18 cellular contexts compared by ENCODE assay signal in genomic region chr18:24006731-24007308, GRCh38. TPM values are rescaled to one million over a fixed set of nuclear protein-coding genes. Genes with fewer than 3 reads are reported as not detected.
DNase-seq lines count a peak whose midpoint lies in the region; ATAC-seq and TF ChIP-seq lines count a peak whose summit lies in the region.
"Had no signal": no experiment of that assay in that cellular context is flagged by ENCODE, and none has a peak within 500 bp of the region (broad histone marks: within the 10 kb centered on the region; RNA-seq: fewer than 3 reads in every experiment).

No MANE protein-coding gene starts in this region.

- peaks cover 7% of the 10 kb centered on the region for H3K27me3 Mint-ChIP-seq in activated CD4-positive, alpha-beta T cell treated with anti-CD3 and anti-CD28 coated beads for 36 hours
- H3K27me3 Mint-ChIP-seq in activated CD4-positive, alpha-beta T cell treated with anti-CD3 and anti-CD28 coated beads, Interleukin-2, amount 10 ng/mL, durations not matched to agents 7 days and 5 days: no peaks in the 10 kb centered on the region

- CTCF ChIA-PET in activated CD4-positive, alpha-beta T cell treated with anti-CD3 and anti-CD28 coated beads for 36 hours (lab: Charles Lee): interaction anchor here (1.1 kb wide), 1 partner anchor 13 kb away, joined by 5 read pairs; no protein-coding TSS in a partner anchor
- CTCF ChIA-PET in activated CD4-positive, alpha-beta T cell treated with anti-CD3 and anti-CD28 coated beads, Interleukin-2, amount 10 ng/mL, durations not matched to agents 7 days and 5 days (lab: Charles Lee): interaction anchor here (1.3 kb wide), 1 partner anchor 55 kb away, joined by 3 read pairs; no protein-coding TSS in a partner anchor

- peaks cover 70% of the 10 kb centered on the region for H3K4me1 Mint-ChIP-seq in activated CD4-positive, alpha-beta T cell treated with anti-CD3 and anti-CD28 coated beads for 36 hours
- H3K4me1 Mint-ChIP-seq in activated CD4-positive, alpha-beta T cell treated with anti-CD3 and anti-CD28 coated beads, Interleukin-2, amount 10 ng/mL, durations not matched to agents 7 days and 5 days: peaks cover 69% of the 10 kb centered on the region
- peaks cover 66% of the 10 kb centered on the region for H3K4me1 Mint-ChIP-seq in stimulated activated effector memory CD8-positive, alpha-beta T cell treated with anti-CD3 and anti-CD28 coated beads, Interleukin-12 subunit alpha, Interleukin-12 subunit beta, amount 100 ng/mL, for 72 hours

- H3K4me3 ChIP-seq in epithelial cell of esophagus (ENCODE audit: low read length) (no peak overlapping the region), vagina (no peak overlapping the region)
- H3K4me3 ChIP-seq: PC-9 had no signal

- no peaks in the 10 kb centered on the region for H3K36me3 ChIP-seq in vagina

- H3K9me3 ChIP-seq in vagina: no peaks in the 10 kb centered on the region

- POLR2A ChIA-PET in activated CD4-positive, alpha-beta T cell treated with anti-CD3 and anti-CD28 coated beads for 36 hours (lab: Charles Lee): no interaction called here
- POLR2A ChIA-PET in activated CD4-positive, alpha-beta T cell treated with anti-CD3 and anti-CD28 coated beads, Interleukin-2, amount 10 ng/mL, durations not matched to agents 7 days and 5 days (lab: Charles Lee): interaction anchor here (0.6 kb wide), 1 partner anchor 179 kb away, joined by 3 read pairs; no protein-coding TSS in a partner anchor

- no peaks in the 10 kb centered on the region for H3K4me1 ChIP-seq in vagina

- H3K9me3 Mint-ChIP-seq in activated CD4-positive, alpha-beta T cell treated with anti-CD3 and anti-CD28 coated beads for 36 hours (ENCODE audit: low read depth): no peaks in the 10 kb centered on the region
- no peaks in the 10 kb centered on the region for H3K9me3 Mint-ChIP-seq in activated CD4-positive, alpha-beta T cell treated with anti-CD3 and anti-CD28 coated beads, Interleukin-2, amount 10 ng/mL, durations not matched to agents 7 days and 5 days
- no peaks in the 10 kb centered on the region for H3K9me3 Mint-ChIP-seq in stimulated activated effector memory CD8-positive, alpha-beta T cell treated with anti-CD3 and anti-CD28 coated beads, Interleukin-12 subunit alpha, Interleukin-12 subunit beta, amount 100 ng/mL, for 72 hours
- H3K9me3 Mint-ChIP-seq: HFFc6 had no signal

- H3K36me3 Mint-ChIP-seq in activated CD4-positive, alpha-beta T cell treated with anti-CD3 and anti-CD28 coated beads for 36 hours (ENCODE audit: low read depth): no peaks in the 10 kb centered on the region
- H3K36me3 Mint-ChIP-seq in activated CD4-positive, alpha-beta T cell treated with anti-CD3 and anti-CD28 coated beads, Interleukin-2, amount 10 ng/mL, durations not matched to agents 7 days and 5 days (ENCODE audit: low read depth): no peaks in the 10 kb centered on the region
- no peaks in the 10 kb centered on the region for H3K36me3 Mint-ChIP-seq in stimulated activated effector memory CD8-positive, alpha-beta T cell treated with anti-CD3 and anti-CD28 coated beads, Interleukin-12 subunit alpha, Interleukin-12 subunit beta, amount 100 ng/mL, for 72 hours

- TF ChIP-seq POLR2A in vagina (IDR thresholded peaks at IDR 0.05): no peak

- intact Hi-C loops in activated CD4-positive, alpha-beta T cell treated with anti-CD3 and anti-CD28 coated beads for 36 hours (cut with DNase I, micrococcal nuclease): no loop called here
- intact Hi-C loops in vagina (cut with DNase I): no loop called here

- no peak overlapping the region for H3K27ac ChIP-seq in vagina
- H3K27ac ChIP-seq: PC-9 had no signal

- TF ChIP-seq CTCF in epithelial cell of esophagus (IDR thresholded peaks at IDR 0.05; ENCODE audit: insufficient read depth, low read depth, low read length, missing control alignments): no peak
- no peak for TF ChIP-seq CTCF in vagina (IDR thresholded peaks at IDR 0.05)

- no peaks in the 10 kb centered on the region for H3K27me3 ChIP-seq in vagina

- H3K27ac Mint-ChIP-seq in activated CD4-positive, alpha-beta T cell treated with anti-CD3 and anti-CD28 coated beads for 36 hours: no peak overlapping the region
- no peak overlapping the region for H3K27ac Mint-ChIP-seq in activated CD4-positive, alpha-beta T cell treated with anti-CD3 and anti-CD28 coated beads, Interleukin-2, amount 10 ng/mL, durations not matched to agents 7 days and 5 days
- no peak overlapping the region for H3K27ac Mint-ChIP-seq in stimulated activated effector memory CD8-positive, alpha-beta T cell treated with anti-CD3 and anti-CD28 coated beads, Interleukin-12 subunit alpha, Interleukin-12 subunit beta, amount 100 ng/mL, for 72 hours
- H3K27ac Mint-ChIP-seq: HFFc6 had no signal

- no peak for DNase-seq in activated CD4-positive, alpha-beta T cell treated with anti-CD3 and anti-CD28 coated beads for 36 hours
- DNase-seq in activated CD4-positive, alpha-beta T cell treated with anti-CD3 and anti-CD28 coated beads, Interleukin-2, amount 10 ng/mL, durations not matched to agents 7 days and 5 days: no peak
- DNase-seq in M059J (ENCODE audit: low read depth): peak; percentile 45
- peak; percentile 60 for DNase-seq in epithelial cell of esophagus (ENCODE audit: low read depth)
- no peak for DNase-seq in stimulated activated effector memory CD8-positive, alpha-beta T cell treated with anti-CD3 and anti-CD28 coated beads, Interleukin-12 subunit alpha, Interleukin-12 subunit beta, amount 100 ng/mL, for 72 hours (ENCODE audit: low spot score in 2 of 2)
- no peak for DNase-seq in vagina (ENCODE audit: extremely low spot score in 2 of 2)
- no peak for DNase-seq in stimulated activated CD4-positive, alpha-beta T cell treated with anti-CD3 and anti-CD28 coated beads, Interleukin-15, amount 100 ng/mL, for 24 hours
- DNase-seq: C1 segment of cervical spinal cord, DMS53, HFFc6, KBM-7, NCI-H1048, NCI-H146, NCI-H2107, NCI-H446, PC-9 had no signal

- H3K4me3 Mint-ChIP-seq in activated CD4-positive, alpha-beta T cell treated with anti-CD3 and anti-CD28 coated beads for 36 hours: no peak overlapping the region
- no peak overlapping the region for H3K4me3 Mint-ChIP-seq in activated CD4-positive, alpha-beta T cell treated with anti-CD3 and anti-CD28 coated beads, Interleukin-2, amount 10 ng/mL, durations not matched to agents 7 days and 5 days
- no peak overlapping the region for H3K4me3 Mint-ChIP-seq in stimulated activated effector memory CD8-positive, alpha-beta T cell treated with anti-CD3 and anti-CD28 coated beads, Interleukin-12 subunit alpha, Interleukin-12 subunit beta, amount 100 ng/mL, for 72 hours
- H3K4me3 Mint-ChIP-seq: HFFc6 had no signal

- ATAC-seq in activated CD4-positive, alpha-beta T cell treated with anti-CD3 and anti-CD28 coated beads for 36 hours: peak; percentile 30
- ATAC-seq in stimulated activated effector memory CD8-positive, alpha-beta T cell treated with anti-CD3 and anti-CD28 coated beads, Interleukin-12 subunit alpha, Interleukin-12 subunit beta, amount 100 ng/mL, for 72 hours: peak; percentile 72
- ATAC-seq in HG03095 (IDR thresholded peaks at IDR 0.05; ENCODE audit: unreplicated experiment): no peak
- ATAC-seq: Right ventricle myocardium inferior had no signal

RNA-seq across cellular contexts. Expression of gene TTC39C, which starts 7.7 kb away (rescaled TPM):
- total RNA-seq in activated CD4-positive, alpha-beta T cell treated with anti-CD3 and anti-CD28 coated beads for 36 hours: 10 to 100 TPM; 22.2 to 28.6 TPM
- total RNA-seq in activated CD4-positive, alpha-beta T cell treated with anti-CD3 and anti-CD28 coated beads, Interleukin-2, amount 10 ng/mL, durations not matched to agents 7 days and 5 days: 10 to 100 TPM; 93.0 to 93.5 TPM
- total RNA-seq in M059J (2014; rRNA removed; shearing (Covaris generic)): 19.6 and 29.2 TPM in 2 replicates
- total RNA-seq in vagina: 42.5 TPM

Comparison
In these comparisons a context has a peak if more than half of its experiments do, and no peak if none do; other contexts are left out.
1. DNase-seq: peak in M059J (single experiment) and epithelial cell of esophagus (single experiment); none in activated CD4-positive, alpha-beta T cell treated with anti-CD3 and anti-CD28 coated beads for 36 hours (single experiment), activated CD4-positive, alpha-beta T cell treated with anti-CD3 and anti-CD28 coated beads, Interleukin-2, amount 10 ng/mL, durations not matched to agents 7 days and 5 days (single experiment), stimulated activated effector memory CD8-positive, alpha-beta T cell treated with anti-CD3 and anti-CD28 coated beads, Interleukin-12 subunit alpha, Interleukin-12 subunit beta, amount 100 ng/mL, for 72 hours (0 of 2), vagina (0 of 2) and stimulated activated CD4-positive, alpha-beta T cell treated with anti-CD3 and anti-CD28 coated beads, Interleukin-15, amount 100 ng/mL, for 24 hours (single experiment).